29 cellular contexts compared by ENCODE assay signal in genomic region chr6:88891135-88891845, GRCh38.
DNase-seq lines count a peak whose midpoint lies in the region; ATAC-seq and TF ChIP-seq lines count a peak whose summit lies in the region.
"Had no signal": no experiment of that assay in that cellular context is flagged by ENCODE, and none has a peak within 500 bp of the region (broad histone marks: within the 10 kb centered on the region; RNA-seq: fewer than 3 reads in every experiment).

No MANE protein-coding gene starts in this region.

- H4K20me1 ChIP-seq in mammary epithelial cell (ENCODE audit: insufficient read depth, low read length): no peaks in the 10 kb centered on the region
- H4K20me1 ChIP-seq: BLaER1 had no signal

- CTCF ChIA-PET in mammary epithelial cell (lab: Charles Lee; ENCODE audit: low non-redundant PET): no interaction called here

- H3K9ac ChIP-seq in mammary epithelial cell (ENCODE audit: insufficient read depth, low read length): no peak overlapping the region
- H3K9ac ChIP-seq: BLaER1 had no signal

- peak; percentile 77 for ATAC-seq in RWPE2 (ENCODE audit: low read depth)
- peak; percentile 53 for ATAC-seq in foreskin keratinocyte
- no peak for ATAC-seq in HG03342 (IDR thresholded peaks at IDR 0.05; ENCODE audit: unreplicated experiment)
- ATAC-seq: activated CD8-positive, alpha-beta T cell treated with anti-CD3 and anti-CD28 coated beads for 36 hours; mucosa of descending colon; natural killer cell; stimulated activated effector memory CD8-positive, alpha-beta T cell treated with anti-CD3 and anti-CD28 coated beads, Interleukin-12 subunit alpha, Interleukin-12 subunit beta, amount 100 ng/mL, for 72 hours had no signal

- intact Hi-C loops in mammary epithelial cell (cut with micrococcal nuclease): no loop called here

- H3K36me3 ChIP-seq in RWPE2 (ENCODE audit: low read depth) (peaks cover 34% of the 10 kb centered on the region), mammary epithelial cell (ENCODE audit: insufficient read depth, low read length) (no peaks in the 10 kb centered on the region)

- peak; percentile 35 for DNase-seq in HCEC 1CT
- no peak for DNase-seq in RWPE2 (ENCODE audit: low spot score)
- DNase-seq in mammary epithelial cell: peak; percentile 28
- peak; percentile 17 to 27 for DNase-seq in foreskin keratinocyte
- DNase-seq in NOMO-1 (lab: John Stamatoyannopoulos, UW; ENCODE audit: unreplicated experiment in 2 of 2): no peak
- no peak for DNase-seq in DMS79 treated with DMSO at 0.1 percent for 48 hours (lab: John Stamatoyannopoulos, UW)
- DNase-seq: activated CD8-positive, alpha-beta T cell treated with anti-CD3 and anti-CD28 coated beads for 36 hours; activated naive CD4-positive, alpha-beta T cell treated with anti-CD3 and anti-CD28 coated beads, Interleukin-2, amount 50 U/mL, for 16 hours; amygdala; Caco-2; caudate nucleus; dermis blood vessel endothelial cell; hypothalamus; KBM-7; left cardiac atrium; MG63; mucosa of descending colon; natural killer cell; NCI-H1105; NCI-H187; NCI-H82; nucleus accumbens; T-helper 1 cell; transverse colon had no signal

- H3K4me3 ChIP-seq in RWPE2 (ENCODE audit: severe bottlenecking) (no peak overlapping the region), mammary epithelial cell (replicated peaks in 1 of 3; ENCODE audit: insufficient read depth in 1 of 3, low read depth in 2 of 3, low read length in 3 of 3) (no peak overlapping the region)
- H3K4me3 ChIP-seq: BLaER1, lung, MG63, mucosa of descending colon, SK-N-MC, transverse colon had no signal

- H3K4me2 ChIP-seq in mammary epithelial cell (ENCODE audit: insufficient read depth, low read depth, low read length): no peak overlapping the region
- H3K4me2 ChIP-seq: BLaER1 had no signal

- no peak overlapping the region for H2AFZ ChIP-seq in mammary epithelial cell (ENCODE audit: low read depth, low read length)

- H3K9me3 ChIP-seq in RWPE2 (ENCODE audit: severe bottlenecking) (no peaks in the 10 kb centered on the region), mammary epithelial cell (replicated peaks; ENCODE audit: insufficient read depth, low read length) (no peaks in the 10 kb centered on the region)
- H3K9me3 ChIP-seq: BLaER1, Caco-2, MG63, mucosa of descending colon, transverse colon had no signal

- dilution Hi-C loops in mammary epithelial cell (cut with HindIII; ENCODE audit: low sequenced_read_pairs): no loop called here

- H3K27ac ChIP-seq in RWPE2 (ENCODE audit: poor library complexity, severe bottlenecking): peak overlapping the region; percentile 24
- no peak overlapping the region for H3K27ac ChIP-seq in mammary epithelial cell (ENCODE audit: insufficient read depth, low read depth, low read length)
- no peak overlapping the region for H3K27ac ChIP-seq in foreskin keratinocyte
- H3K27ac ChIP-seq: BLaER1, SK-N-MC, transverse colon had no signal

- in situ Hi-C loops in mammary epithelial cell (cut with MboI; ENCODE audit: low sequenced_read_pairs in 2 of 2): no loop called here

- H3K27me3 ChIP-seq in RWPE2 (ENCODE audit: insufficient read depth, poor library complexity, severe bottlenecking) (no peaks in the 10 kb centered on the region), mammary epithelial cell (ENCODE audit: insufficient read depth, low read length) (no peaks in the 10 kb centered on the region), foreskin keratinocyte (no peaks in the 10 kb centered on the region)
- H3K27me3 ChIP-seq: BLaER1, MG63, transverse colon had no signal

- TF ChIP-seq CTCF in RWPE2 (IDR thresholded peaks at IDR 0.05; ENCODE audit: poor library complexity, severe bottlenecking): no peak
- no peak for TF ChIP-seq CTCF in mammary epithelial cell (conservative IDR thresholded peaks at IDR 0.05 in 1 of 2, IDR thresholded peaks at IDR 0.05 in 1 of 2; ENCODE audit: extremely low read depth in 1 of 2, insufficient read depth in 1 of 2, low read depth in 1 of 2, low read length in 2 of 2)
- TF ChIP-seq CTCF in foreskin keratinocyte (conservative IDR thresholded peaks at IDR 0.05): no peak

- no TSS peak for BruUV-seq in mammary epithelial cell (replicated peaks; lab: Mats Ljungman, UMichigan)

- 87% methylated on average over 3 of the region's 3 CpGs for WGBS in mammary epithelial cell (ENCODE audit: low coverage, missing lambda C conversion rate)

- H3K79me2 ChIP-seq in mammary epithelial cell (ENCODE audit: insufficient read depth, low read length): no peaks in the 10 kb centered on the region

- H3K4me1 ChIP-seq in RWPE2 (ENCODE audit: insufficient read depth, poor library complexity, severe bottlenecking): peaks cover 14% of the 10 kb centered on the region
- H3K4me1 ChIP-seq in mammary epithelial cell (ENCODE audit: insufficient read depth, low read length): no peaks in the 10 kb centered on the region
- H3K4me1 ChIP-seq in foreskin keratinocyte: no peaks in the 10 kb centered on the region
- H3K4me1 ChIP-seq: BLaER1, Caco-2, transverse colon had no signal

Comparison
In these comparisons a context has a peak if more than half of its experiments do, and no peak if none do; other contexts are left out.
1. DNase-seq: peak in HCEC 1CT (single experiment), mammary epithelial cell (single experiment) and foreskin keratinocyte (2 of 2); none in RWPE2 (single experiment), NOMO-1 (0 of 2) and DMS79 treated with DMSO at 0.1 percent for 48 hours (single experiment).